Comparison of ENCODE assay signal across 8 cellular contexts in genomic region chr10:12130237-12130872, GRCh38. TPM values are rescaled to one million over a fixed set of nuclear protein-coding genes. Genes with fewer than 3 reads are reported as not detected.
DNase-seq lines count a peak whose midpoint lies in the region; ATAC-seq and TF ChIP-seq lines count a peak whose summit lies in the region.

No MANE protein-coding gene starts in this region.

- POLR2A ChIA-PET in T-cell (lab: Charles Lee) = interaction anchor here in 1 of 2 donors (0.7 kb wide), 1 partner anchor 17 kb away, joined by 3 read pairs; no protein-coding TSS in a partner anchor

- peak overlapping the region; percentile 75 for H3K4me2 ChIP-seq in Loucy (ENCODE audit: low read depth, low read length, poor library complexity, severe bottlenecking)

- H3K9ac ChIP-seq in Loucy (ENCODE audit: low read depth, low read length, poor library complexity, severe bottlenecking) (peak overlapping the region; percentile 68), colonic mucosa (ENCODE audit: low read depth in 2 of 2, low read length in 2 of 2) (peak overlapping the region in 1 of 2 donors; percentile 76)

- H2AFZ ChIP-seq in Loucy (ENCODE audit: low read length) = peak overlapping the region; percentile 92

- H3K9me2 ChIP-seq in Loucy (replicated peaks; ENCODE audit: low read depth, low read length) = no peaks in the 10 kb centered on the region

- H3K4me3 ChIP-seq in Loucy (ENCODE audit: low read length, poor library complexity, severe bottlenecking) (peak overlapping the region; percentile 95), colonic mucosa (peak overlapping the region; percentile 98)

- no peak overlapping the region for H3K27ac ChIP-seq in colonic mucosa

- intact Hi-C loops in colonic mucosa (cut with DNase I) = no loop called here

- H3K4me3 Mint-ChIP-seq in T-cell = peak overlapping the region; percentile 84 to 90 (median 85)

- peaks cover 8% of the 10 kb centered on the region for H3K36me3 Mint-ChIP-seq in T-cell

- H4K20me1 ChIP-seq in Loucy (ENCODE audit: insufficient read depth, low read length, poor library complexity, severe bottlenecking) = peaks cover 3% of the 10 kb centered on the region

- H3K9me3 Mint-ChIP-seq in T-cell = no peaks in the 10 kb centered on the region

- H3F3A ChIP-seq in Loucy (ENCODE audit: low read depth) = no peaks in the 10 kb centered on the region

- H3K36me3 ChIP-seq in Loucy (ENCODE audit: insufficient read depth, low read length) (no peaks in the 10 kb centered on the region), colonic mucosa (no peaks in the 10 kb centered on the region)

- TF ChIP-seq CTCF in Loucy (conservative IDR thresholded peaks at IDR 0.05; ENCODE audit: low read length) (peak; percentile 87), colonic mucosa (IDR thresholded peaks at IDR 0.05) (peak; percentile 29)

- no peaks in the 10 kb centered on the region for H3K27me3 Mint-ChIP-seq in T-cell

- H3K27me3 ChIP-seq in Loucy (ENCODE audit: insufficient read depth, low read length, poor library complexity, severe bottlenecking) = no peaks in the 10 kb centered on the region
- no peaks in the 10 kb centered on the region for H3K27me3 ChIP-seq in colonic mucosa

- CTCF ChIA-PET in T-cell (lab: Charles Lee) = interaction anchor here in 1 of 2 donors (1.2 to 1.4 kb wide), 2 partner anchors 65 to 87 kb away, joined by 4 to 6 read pairs; partner anchors contain the start of genes CDC123, NUDT5 and UPF2

- H3K79me2 ChIP-seq in Loucy (ENCODE audit: insufficient read depth, low read length) = peaks cover 14% of the 10 kb centered on the region

- peak overlapping the region; percentile 76 to 80 for H3K27ac Mint-ChIP-seq in T-cell

- no peak for DNase-seq in activated CD4-positive, CD25-positive, alpha-beta regulatory T cell treated with anti-CD3 and anti-CD28 coated beads, Interleukin-2, amount 50 U/mL, for 72 hours
- DNase-seq in T-cell = peak in 18 of 34 experiments; percentile 4 to 34 (median 15)
- peak; percentile 36 for DNase-seq in colonic mucosa
- DNase-seq in kidney tubule cell (ENCODE audit: low spot score) = peak; percentile 70
- DNase-seq in stimulated activated CD4-positive, alpha-beta T cell treated with anti-CD3 and anti-CD28 coated beads, Interleukin-4, amount 100 ng/mL, for 24 hours = peak; percentile 45

- peak; percentile 8 to 31 for ATAC-seq in activated CD4-positive, CD25-positive, alpha-beta regulatory T cell treated with anti-CD3 and anti-CD28 coated beads, Interleukin-2, amount 50 U/mL, for 24 hours
- ATAC-seq in GM21786 (IDR thresholded peaks at IDR 0.05; ENCODE audit: unreplicated experiment) (peak; percentile 38), T-cell (replicated peaks in 1 of 4) (no peak)

- H3K4me1 ChIP-seq in Loucy (ENCODE audit: insufficient read depth, low read length, poor library complexity, severe bottlenecking) = peaks cover 17% of the 10 kb centered on the region
- H3K4me1 ChIP-seq in colonic mucosa = no peaks in the 10 kb centered on the region

- H3K9me3 ChIP-seq in Loucy (ENCODE audit: insufficient read depth, low read depth, low read length) = no peaks in the 10 kb centered on the region
- H3K9me3 ChIP-seq in colonic mucosa = no peaks in the 10 kb centered on the region

- H3K4me1 Mint-ChIP-seq in T-cell = peaks cover 20 to 27% (median 22%) of the 10 kb centered on the region in 3 donors

RNA-seq across cellular contexts. Expression of gene SEC61A2, which starts 0.9 kb away (rescaled TPM):
- total RNA-seq in T-cell (10 to 100 TPM; 11.1 to 20.0 (median 13.9) TPM), colonic mucosa (1 to 10 TPM; 4.6 TPM)

Comparison
In these comparisons a context has a peak if more than half of its experiments do, and no peak if none do; other contexts are left out.
1. ATAC-seq: peak in activated CD4-positive, CD25-positive, alpha-beta regulatory T cell treated with anti-CD3 and anti-CD28 coated beads, Interleukin-2, amount 50 U/mL, for 24 hours (2 of 2) and GM21786 (single experiment); none in T-cell (0 of 4).